12 cellular contexts compared by ENCODE assay signal in genomic region chr3:177110308-177111254, GRCh38.
DNase-seq lines count a peak whose midpoint lies in the region; ATAC-seq lines count a peak whose summit lies in the region.
"Had no signal": no experiment of that assay in that cellular context is flagged by ENCODE, and none has a peak within 500 bp of the region (broad histone marks: within the 10 kb centered on the region; RNA-seq: fewer than 3 reads in every experiment).

No MANE protein-coding gene starts in this region.

- peak overlapping the region; percentile 32; the same call in 1 of the 2 replicates for H3K9ac ChIP-seq in Karpas-422 (ENCODE audit: low read length)

- H3K36me3 ChIP-seq in Karpas-422 (ENCODE audit: insufficient read depth, low read length) = no peaks in the 10 kb centered on the region
- H3K36me3 ChIP-seq: suprapubic skin had no signal

- H3K4me1 Mint-ChIP-seq in activated CD4-positive, alpha-beta T cell treated with anti-CD3 and anti-CD28 coated beads for 36 hours = peaks cover 72% of the 10 kb centered on the region
- peaks cover 62% of the 10 kb centered on the region for H3K4me1 Mint-ChIP-seq in central memory CD8-positive, alpha-beta T cell
- H3K4me1 Mint-ChIP-seq in stimulated activated memory B cell treated with anti-CD40 and anti-IgM and Interleukin-4, amounts not matched to agents 10 μg/mL and 1 μg/mL and 100 μg/mL, for 72 hours = peaks cover 72% of the 10 kb centered on the region

- H3K36me3 Mint-ChIP-seq in activated CD4-positive, alpha-beta T cell treated with anti-CD3 and anti-CD28 coated beads for 36 hours (ENCODE audit: low read depth) = peaks cover 12% of the 10 kb centered on the region
- H3K36me3 Mint-ChIP-seq in central memory CD8-positive, alpha-beta T cell (ENCODE audit: insufficient read depth) = no peaks in the 10 kb centered on the region
- H3K36me3 Mint-ChIP-seq in stimulated activated memory B cell treated with anti-CD40 and anti-IgM and Interleukin-4, amounts not matched to agents 10 μg/mL and 1 μg/mL and 100 μg/mL, for 72 hours = peaks cover 14% of the 10 kb centered on the region

- H3K4me2 ChIP-seq in Karpas-422 (ENCODE audit: low read depth, low read length, poor library complexity, severe bottlenecking) = peak overlapping the region; percentile 55

- H2AFZ ChIP-seq in Karpas-422 (ENCODE audit: low read length) = no peak overlapping the region

- peak; percentile 48 for ATAC-seq in activated CD4-positive, alpha-beta T cell treated with anti-CD3 and anti-CD28 coated beads for 36 hours
- ATAC-seq in central memory CD8-positive, alpha-beta T cell (replicated peaks; ENCODE audit: extremely low read depth, poor library complexity, severe bottlenecking) = no peak
- no peak for ATAC-seq in stimulated activated memory B cell treated with anti-CD40 and anti-IgM and Interleukin-4, amounts not matched to agents 10 μg/mL and 1 μg/mL and 100 μg/mL, for 72 hours
- ATAC-seq in HG03196 (IDR thresholded peaks at IDR 0.05; ENCODE audit: unreplicated experiment) (no peak), HG03457 (IDR thresholded peaks at IDR 0.05; ENCODE audit: unreplicated experiment) (no peak)

- no peaks in the 10 kb centered on the region for H3K27me3 Mint-ChIP-seq in activated CD4-positive, alpha-beta T cell treated with anti-CD3 and anti-CD28 coated beads for 36 hours
- no peaks in the 10 kb centered on the region for H3K27me3 Mint-ChIP-seq in central memory CD8-positive, alpha-beta T cell
- H3K27me3 Mint-ChIP-seq in stimulated activated memory B cell treated with anti-CD40 and anti-IgM and Interleukin-4, amounts not matched to agents 10 μg/mL and 1 μg/mL and 100 μg/mL, for 72 hours = no peaks in the 10 kb centered on the region

- peaks cover 98% of the 10 kb centered on the region for H3K79me2 ChIP-seq in Karpas-422 (ENCODE audit: low read length)

- no peak for DNase-seq in activated CD4-positive, alpha-beta T cell treated with anti-CD3 and anti-CD28 coated beads for 36 hours
- DNase-seq in activated CD4-positive, alpha-beta T cell treated with anti-CD3 and anti-CD28 coated beads, Interleukin-2, amount 50 U/mL, for 4 hours = no peak
- DNase-seq in Karpas-422 (no peak), NCI-H1930 (lab: John Stamatoyannopoulos, UW) (no peak)
- no peak for DNase-seq in central memory CD8-positive, alpha-beta T cell (ENCODE audit: low spot score in 2 of 2)
- DNase-seq: NCI-H82; stimulated activated CD4-positive, alpha-beta T cell treated with anti-CD3 and anti-CD28 coated beads, Interleukin-1b, Interleukin-23, amount 100 ng/mL, for 48 hours had no signal

- H3K27ac Mint-ChIP-seq in activated CD4-positive, alpha-beta T cell treated with anti-CD3 and anti-CD28 coated beads for 36 hours = peak overlapping the region; percentile 67
- peak overlapping the region; percentile 47 for H3K27ac Mint-ChIP-seq in central memory CD8-positive, alpha-beta T cell (ENCODE audit: low read depth)
- H3K27ac Mint-ChIP-seq in stimulated activated memory B cell treated with anti-CD40 and anti-IgM and Interleukin-4, amounts not matched to agents 10 μg/mL and 1 μg/mL and 100 μg/mL, for 72 hours = peak overlapping the region; percentile 69

- H4K20me1 ChIP-seq in Karpas-422 (ENCODE audit: insufficient read depth, low read depth, low read length) = no peaks in the 10 kb centered on the region

- no peaks in the 10 kb centered on the region for H3K9me2 ChIP-seq in Karpas-422 (replicated peaks; ENCODE audit: insufficient read depth, low read length)

- no peak overlapping the region for H3K4me3 Mint-ChIP-seq in activated CD4-positive, alpha-beta T cell treated with anti-CD3 and anti-CD28 coated beads for 36 hours
- no peak overlapping the region for H3K4me3 Mint-ChIP-seq in central memory CD8-positive, alpha-beta T cell
- H3K4me3 Mint-ChIP-seq in stimulated activated memory B cell treated with anti-CD40 and anti-IgM and Interleukin-4, amounts not matched to agents 10 μg/mL and 1 μg/mL and 100 μg/mL, for 72 hours = no peak overlapping the region
- H3K4me3 Mint-ChIP-seq: neural crest cell had no signal

- no peaks in the 10 kb centered on the region for H3K9me3 ChIP-seq in Karpas-422 (ENCODE audit: low read length)
- H3K9me3 ChIP-seq: suprapubic skin had no signal

- H3K4me1 ChIP-seq in Karpas-422 (ENCODE audit: low read length) = peaks cover 83% of the 10 kb centered on the region

- peak overlapping the region; percentile 73 for H3K27ac ChIP-seq in Karpas-422 (ENCODE audit: low read length)
- H3K27ac ChIP-seq: suprapubic skin had no signal

- CTCF ChIA-PET in activated CD4-positive, alpha-beta T cell treated with anti-CD3 and anti-CD28 coated beads for 36 hours (lab: Charles Lee) = interaction anchor here (0.6 to 0.8 kb wide), 2 partner anchors 11 to 58 kb away, joined by 3 read pairs; no protein-coding TSS in a partner anchor

- H3K9me3 Mint-ChIP-seq in activated CD4-positive, alpha-beta T cell treated with anti-CD3 and anti-CD28 coated beads for 36 hours (ENCODE audit: low read depth) = no peaks in the 10 kb centered on the region
- no peaks in the 10 kb centered on the region for H3K9me3 Mint-ChIP-seq in central memory CD8-positive, alpha-beta T cell
- H3K9me3 Mint-ChIP-seq in stimulated activated memory B cell treated with anti-CD40 and anti-IgM and Interleukin-4, amounts not matched to agents 10 μg/mL and 1 μg/mL and 100 μg/mL, for 72 hours = no peaks in the 10 kb centered on the region
- H3K9me3 Mint-ChIP-seq: neural crest cell had no signal

- POLR2A ChIA-PET in activated CD4-positive, alpha-beta T cell treated with anti-CD3 and anti-CD28 coated beads for 36 hours (lab: Charles Lee) = no interaction called here

- intact Hi-C loops in activated CD4-positive, alpha-beta T cell treated with anti-CD3 and anti-CD28 coated beads for 36 hours (cut with DNase I, micrococcal nuclease) = no loop called here

- H3K4me3 ChIP-seq in Karpas-422 (ENCODE audit: low read length) = peak overlapping the region; percentile 32
- H3K4me3 ChIP-seq: suprapubic skin had no signal

- H3K27me3 ChIP-seq in Karpas-422 (ENCODE audit: low read length) = no peaks in the 10 kb centered on the region
- H3K27me3 ChIP-seq: suprapubic skin had no signal
